Comparison of ENCODE assay signal across 26 cellular contexts in the genomic region with DNA sequence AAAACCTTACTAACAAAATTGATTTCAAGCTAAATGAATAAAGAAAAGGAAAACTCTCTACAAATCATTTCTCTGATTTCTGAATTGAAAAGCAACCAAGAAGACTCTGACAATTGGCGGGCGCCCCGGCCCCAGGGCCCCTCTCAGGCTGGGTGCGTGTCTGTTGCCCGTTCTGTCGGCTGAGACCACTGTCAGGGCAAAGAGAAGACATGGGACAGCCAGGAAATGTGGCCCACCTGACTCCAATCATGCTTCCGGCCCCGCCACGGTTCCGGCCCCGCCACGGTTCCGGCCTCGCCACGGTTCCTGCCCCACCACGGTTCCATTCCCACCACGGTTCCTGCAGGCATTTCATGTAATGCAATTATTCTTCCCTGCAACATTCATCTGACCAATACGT.
"Had no signal": no experiment of that assay in that cellular context is flagged by ENCODE, and none has a peak within 500 bp of the region (broad histone marks: within the 10 kb centered on the region; RNA-seq: fewer than 3 reads in every experiment).

No MANE protein-coding gene starts in this region.

- FAIRE-seq: islet of Langerhans had no signal

- H3K27ac ChIP-seq: colonic mucosa, esophagus squamous epithelium, heart right ventricle, left ventricle myocardium inferior, lower lobe of right lung, parathyroid adenoma, prostate gland, right atrium auricular region, stomach, testis, tibial artery had no signal

- ATAC-seq: heart right ventricle; left colon; lower lobe of right lung; naive thymus-derived CD8-positive, alpha-beta T cell; sciatic nerve; stimulated activated effector memory CD8-positive, alpha-beta T cell treated with anti-CD3 and anti-CD28 coated beads, Interleukin-12 subunit alpha, Interleukin-12 subunit beta, amount 100 ng/mL, for 72 hours had no signal

- H3K4me1 ChIP-seq: colonic mucosa, esophagus squamous epithelium, heart right ventricle, left ventricle myocardium inferior, parathyroid adenoma, prostate gland, right atrium auricular region, stomach, testis, tibial artery had no signal

- H3K36me3 ChIP-seq: colonic mucosa, esophagus squamous epithelium, heart right ventricle, left ventricle myocardium inferior, lower lobe of right lung, prostate gland, right atrium auricular region, stomach, tibial artery had no signal

- DNase-seq: colonic mucosa; effector memory CD4-positive, alpha-beta T cell; erythroblast; esophagus squamous epithelium; foreskin melanocyte; glutamatergic neuron; heart right ventricle; hippocampal formation; kidney glomerular epithelial cell; left colon; left ventricle myocardium inferior; lower lobe of right lung; naive thymus-derived CD8-positive, alpha-beta T cell; nephron progenitor cell; stimulated activated CD4-positive, alpha-beta T cell treated with anti-CD3 and anti-CD28 coated beads, Interleukin-2, amount 100 ng/mL, for 24 hours; stimulated activated CD4-positive, alpha-beta T cell treated with anti-CD3 and anti-CD28 coated beads, Interleukin-4, amount 100 ng/mL, for 24 hours; stimulated activated naive CD4-positive, alpha-beta T cell treated with Interleukin-2 at 50 U/mL for 16 hours; stomach; testis; tibial artery had no signal

- H3K27me3 ChIP-seq: colonic mucosa, right atrium auricular region, testis had no signal

- H3K9me3 ChIP-seq: colonic mucosa, esophagus squamous epithelium, heart right ventricle, left ventricle myocardium inferior, lower lobe of right lung, prostate gland, right atrium auricular region, stomach, testis, tibial artery had no signal

- H3K4me3 ChIP-seq: colonic mucosa, esophagus squamous epithelium, heart right ventricle, left ventricle myocardium inferior, lower lobe of right lung, prostate gland, right atrium auricular region, stomach, testis, tibial artery had no signal

- H3K9ac ChIP-seq: parathyroid adenoma had no signal

- H2AFZ ChIP-seq: parathyroid adenoma had no signal
